ENCODE assay signal across 1 cellular context in the genomic region with DNA sequence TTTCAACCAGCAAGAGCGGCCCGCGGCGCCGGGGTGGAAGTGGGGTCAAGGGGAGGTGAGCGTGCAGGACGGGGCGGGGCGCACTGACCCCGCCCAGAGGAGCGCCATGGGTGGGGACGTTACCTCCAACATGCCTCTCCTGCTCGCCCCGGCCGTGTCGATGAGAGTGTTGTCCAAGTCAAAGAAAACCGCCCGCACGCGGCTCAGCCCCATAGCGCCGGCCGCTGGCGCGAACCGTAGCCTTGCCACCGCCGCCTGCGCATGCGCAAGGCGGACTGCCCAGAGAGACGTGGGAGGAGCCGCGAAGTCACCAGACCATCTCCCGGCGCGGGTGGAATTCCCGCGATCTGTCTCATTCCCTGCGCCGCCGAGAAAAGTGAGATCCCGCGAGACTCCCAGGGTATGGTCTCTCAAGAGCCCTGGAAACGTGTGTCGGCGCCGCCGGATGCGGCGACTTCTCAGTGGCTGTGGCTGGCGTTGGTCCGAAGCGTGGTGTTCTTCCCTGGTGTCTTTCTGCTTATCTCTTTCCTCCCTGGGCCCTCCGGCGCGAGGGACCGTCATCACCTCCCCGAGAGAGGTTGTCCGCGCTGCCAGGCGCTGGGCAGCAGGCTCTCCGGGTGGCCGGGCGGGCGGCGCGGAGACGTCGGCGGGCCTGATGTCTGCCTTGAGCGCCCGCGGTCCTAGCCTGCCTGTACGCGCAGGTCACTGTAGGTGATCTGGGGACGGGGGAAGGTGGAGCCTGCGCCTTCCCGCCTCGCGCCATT.
TF ChIP-seq lines count a peak whose summit lies in the region.

A gene with protein sequence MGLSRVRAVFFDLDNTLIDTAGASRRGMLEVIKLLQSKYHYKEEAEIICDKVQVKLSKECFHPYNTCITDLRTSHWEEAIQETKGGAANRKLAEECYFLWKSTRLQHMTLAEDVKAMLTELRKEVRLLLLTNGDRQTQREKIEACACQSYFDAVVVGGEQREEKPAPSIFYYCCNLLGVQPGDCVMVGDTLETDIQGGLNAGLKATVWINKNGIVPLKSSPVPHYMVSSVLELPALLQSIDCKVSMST (minus strand): TSS at position 279 of the 764 bp plus-strand sequence. CDS start 66 bp downstream, at position 213.

TF ChIP-seq in K562, 482 proteins besides CTCF, POLR2A, EP300 and RAD21 (continued from another document and continues in another):
- TF ChIP-seq, protein P1, sequence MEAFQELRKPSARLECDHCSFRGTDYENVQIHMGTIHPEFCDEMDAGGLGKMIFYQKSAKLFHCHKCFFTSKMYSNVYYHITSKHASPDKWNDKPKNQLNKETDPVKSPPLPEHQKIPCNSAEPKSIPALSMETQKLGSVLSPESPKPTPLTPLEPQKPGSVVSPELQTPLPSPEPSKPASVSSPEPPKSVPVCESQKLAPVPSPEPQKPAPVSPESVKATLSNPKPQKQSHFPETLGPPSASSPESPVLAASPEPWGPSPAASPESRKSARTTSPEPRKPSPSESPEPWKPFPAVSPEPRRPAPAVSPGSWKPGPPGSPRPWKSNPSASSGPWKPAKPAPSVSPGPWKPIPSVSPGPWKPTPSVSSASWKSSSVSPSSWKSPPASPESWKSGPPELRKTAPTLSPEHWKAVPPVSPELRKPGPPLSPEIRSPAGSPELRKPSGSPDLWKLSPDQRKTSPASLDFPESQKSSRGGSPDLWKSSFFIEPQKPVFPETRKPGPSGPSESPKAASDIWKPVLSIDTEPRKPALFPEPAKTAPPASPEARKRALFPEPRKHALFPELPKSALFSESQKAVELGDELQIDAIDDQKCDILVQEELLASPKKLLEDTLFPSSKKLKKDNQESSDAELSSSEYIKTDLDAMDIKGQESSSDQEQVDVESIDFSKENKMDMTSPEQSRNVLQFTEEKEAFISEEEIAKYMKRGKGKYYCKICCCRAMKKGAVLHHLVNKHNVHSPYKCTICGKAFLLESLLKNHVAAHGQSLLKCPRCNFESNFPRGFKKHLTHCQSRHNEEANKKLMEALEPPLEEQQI (IDR thresholded peaks at IDR 0.05): no peak
- 0 out of 2 replicates have a peak, but pooled peaks have one; percentile 43 for TF ChIP-seq SIN3B (IDR thresholded peaks at IDR 0.05; ENCODE audit: low read depth)
- TF ChIP-seq ESRRA (IDR thresholded peaks at IDR 0.05; ENCODE audit: borderline replicate concordance, low read depth): peak; percentile 8; the same call in 1 of the 2 replicates
- TF ChIP-seq, protein P2, sequence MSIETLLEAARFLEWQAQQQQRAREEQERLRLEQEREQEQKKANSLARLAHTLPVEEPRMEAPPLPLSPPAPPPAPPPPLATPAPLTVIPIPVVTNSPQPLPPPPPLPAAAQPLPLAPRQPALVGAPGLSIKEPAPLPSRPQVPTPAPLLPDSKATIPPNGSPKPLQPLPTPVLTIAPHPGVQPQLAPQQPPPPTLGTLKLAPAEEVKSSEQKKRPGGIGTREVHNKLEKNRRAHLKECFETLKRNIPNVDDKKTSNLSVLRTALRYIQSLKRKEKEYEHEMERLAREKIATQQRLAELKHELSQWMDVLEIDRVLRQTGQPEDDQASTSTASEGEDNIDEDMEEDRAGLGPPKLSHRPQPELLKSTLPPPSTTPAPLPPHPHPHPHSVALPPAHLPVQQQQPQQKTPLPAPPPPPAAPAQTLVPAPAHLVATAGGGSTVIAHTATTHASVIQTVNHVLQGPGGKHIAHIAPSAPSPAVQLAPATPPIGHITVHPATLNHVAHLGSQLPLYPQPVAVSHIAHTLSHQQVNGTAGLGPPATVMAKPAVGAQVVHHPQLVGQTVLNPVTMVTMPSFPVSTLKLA (conservative IDR thresholded peaks at IDR 0.05): peak in 1 of 2 experiments; percentile 45; a peak in 2 of 4 replicates
- TF ChIP-seq RBM25 (IDR thresholded peaks at IDR 0.05; ENCODE audit: low read depth, low read length, severe bottlenecking): peak; percentile 86
- TF ChIP-seq ZNF57 (CRISPR knock-in tag; IDR thresholded peaks at IDR 0.05): no peak
- TF ChIP-seq RBFOX2 (IDR thresholded peaks at IDR 0.05; ENCODE audit: low read depth, low read length): peak; percentile 96
- TF ChIP-seq MEIS2 (IDR thresholded peaks at IDR 0.05; ENCODE audit: partially characterized antibody): peak; percentile 89
- peak; percentile 86 for TF ChIP-seq BHLHE40 (IDR thresholded peaks at IDR 0.05; ENCODE audit: low read length)
- TF ChIP-seq ZNF232 (CRISPR knock-in tag; IDR thresholded peaks at IDR 0.05): peak; percentile 23; the same call in 1 of the 2 replicates
- TF ChIP-seq NFE2L1 (tag; IDR thresholded peaks at IDR 0.05; ENCODE audit: borderline replicate concordance, low read depth): no peak
- TF ChIP-seq HDGF (IDR thresholded peaks at IDR 0.05): no peak
- peak; percentile 43; the same call in 1 of the 2 replicates for TF ChIP-seq NFIC (IDR thresholded peaks at IDR 0.05)
- TF ChIP-seq, protein P3, sequence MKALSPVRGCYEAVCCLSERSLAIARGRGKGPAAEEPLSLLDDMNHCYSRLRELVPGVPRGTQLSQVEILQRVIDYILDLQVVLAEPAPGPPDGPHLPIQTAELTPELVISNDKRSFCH (CRISPR knock-in tag; IDR thresholded peaks at IDR 0.05): no peak
- TF ChIP-seq, protein P3 (tag; IDR thresholded peaks at IDR 0.05): 0 out of 2 replicates have a peak, but pooled peaks have one; percentile 31
- TF ChIP-seq EP400 (IDR thresholded peaks at IDR 0.05): peak; percentile 71; the same call in 1 of the 2 replicates
- TF ChIP-seq ZNF197 (CRISPR knock-in tag; IDR thresholded peaks at IDR 0.05; ENCODE audit: low read depth): no peak
- TF ChIP-seq SRF (CRISPR knock-in tag; IDR thresholded peaks at IDR 0.05): 0 out of 4 replicates have a peak, but pooled peaks of 1 of the 2 experiments have one; percentile 12
- TF ChIP-seq TEAD1 (CRISPR knock-in tag; IDR thresholded peaks at IDR 0.05): peak in 1 of 2 experiments; percentile 59; a peak in 1 of 4 replicates
- TF ChIP-seq L3MBTL2 (IDR thresholded peaks at IDR 0.05): peak; percentile 91
- TF ChIP-seq TGIF2 (CRISPR knock-in tag; IDR thresholded peaks at IDR 0.05): no peak
- peak; percentile 67; the same call in 1 of the 2 replicates for TF ChIP-seq GTF2F1 (IDR thresholded peaks at IDR 0.05; ENCODE audit: low read depth, low read length)
- TF ChIP-seq, protein P4, sequence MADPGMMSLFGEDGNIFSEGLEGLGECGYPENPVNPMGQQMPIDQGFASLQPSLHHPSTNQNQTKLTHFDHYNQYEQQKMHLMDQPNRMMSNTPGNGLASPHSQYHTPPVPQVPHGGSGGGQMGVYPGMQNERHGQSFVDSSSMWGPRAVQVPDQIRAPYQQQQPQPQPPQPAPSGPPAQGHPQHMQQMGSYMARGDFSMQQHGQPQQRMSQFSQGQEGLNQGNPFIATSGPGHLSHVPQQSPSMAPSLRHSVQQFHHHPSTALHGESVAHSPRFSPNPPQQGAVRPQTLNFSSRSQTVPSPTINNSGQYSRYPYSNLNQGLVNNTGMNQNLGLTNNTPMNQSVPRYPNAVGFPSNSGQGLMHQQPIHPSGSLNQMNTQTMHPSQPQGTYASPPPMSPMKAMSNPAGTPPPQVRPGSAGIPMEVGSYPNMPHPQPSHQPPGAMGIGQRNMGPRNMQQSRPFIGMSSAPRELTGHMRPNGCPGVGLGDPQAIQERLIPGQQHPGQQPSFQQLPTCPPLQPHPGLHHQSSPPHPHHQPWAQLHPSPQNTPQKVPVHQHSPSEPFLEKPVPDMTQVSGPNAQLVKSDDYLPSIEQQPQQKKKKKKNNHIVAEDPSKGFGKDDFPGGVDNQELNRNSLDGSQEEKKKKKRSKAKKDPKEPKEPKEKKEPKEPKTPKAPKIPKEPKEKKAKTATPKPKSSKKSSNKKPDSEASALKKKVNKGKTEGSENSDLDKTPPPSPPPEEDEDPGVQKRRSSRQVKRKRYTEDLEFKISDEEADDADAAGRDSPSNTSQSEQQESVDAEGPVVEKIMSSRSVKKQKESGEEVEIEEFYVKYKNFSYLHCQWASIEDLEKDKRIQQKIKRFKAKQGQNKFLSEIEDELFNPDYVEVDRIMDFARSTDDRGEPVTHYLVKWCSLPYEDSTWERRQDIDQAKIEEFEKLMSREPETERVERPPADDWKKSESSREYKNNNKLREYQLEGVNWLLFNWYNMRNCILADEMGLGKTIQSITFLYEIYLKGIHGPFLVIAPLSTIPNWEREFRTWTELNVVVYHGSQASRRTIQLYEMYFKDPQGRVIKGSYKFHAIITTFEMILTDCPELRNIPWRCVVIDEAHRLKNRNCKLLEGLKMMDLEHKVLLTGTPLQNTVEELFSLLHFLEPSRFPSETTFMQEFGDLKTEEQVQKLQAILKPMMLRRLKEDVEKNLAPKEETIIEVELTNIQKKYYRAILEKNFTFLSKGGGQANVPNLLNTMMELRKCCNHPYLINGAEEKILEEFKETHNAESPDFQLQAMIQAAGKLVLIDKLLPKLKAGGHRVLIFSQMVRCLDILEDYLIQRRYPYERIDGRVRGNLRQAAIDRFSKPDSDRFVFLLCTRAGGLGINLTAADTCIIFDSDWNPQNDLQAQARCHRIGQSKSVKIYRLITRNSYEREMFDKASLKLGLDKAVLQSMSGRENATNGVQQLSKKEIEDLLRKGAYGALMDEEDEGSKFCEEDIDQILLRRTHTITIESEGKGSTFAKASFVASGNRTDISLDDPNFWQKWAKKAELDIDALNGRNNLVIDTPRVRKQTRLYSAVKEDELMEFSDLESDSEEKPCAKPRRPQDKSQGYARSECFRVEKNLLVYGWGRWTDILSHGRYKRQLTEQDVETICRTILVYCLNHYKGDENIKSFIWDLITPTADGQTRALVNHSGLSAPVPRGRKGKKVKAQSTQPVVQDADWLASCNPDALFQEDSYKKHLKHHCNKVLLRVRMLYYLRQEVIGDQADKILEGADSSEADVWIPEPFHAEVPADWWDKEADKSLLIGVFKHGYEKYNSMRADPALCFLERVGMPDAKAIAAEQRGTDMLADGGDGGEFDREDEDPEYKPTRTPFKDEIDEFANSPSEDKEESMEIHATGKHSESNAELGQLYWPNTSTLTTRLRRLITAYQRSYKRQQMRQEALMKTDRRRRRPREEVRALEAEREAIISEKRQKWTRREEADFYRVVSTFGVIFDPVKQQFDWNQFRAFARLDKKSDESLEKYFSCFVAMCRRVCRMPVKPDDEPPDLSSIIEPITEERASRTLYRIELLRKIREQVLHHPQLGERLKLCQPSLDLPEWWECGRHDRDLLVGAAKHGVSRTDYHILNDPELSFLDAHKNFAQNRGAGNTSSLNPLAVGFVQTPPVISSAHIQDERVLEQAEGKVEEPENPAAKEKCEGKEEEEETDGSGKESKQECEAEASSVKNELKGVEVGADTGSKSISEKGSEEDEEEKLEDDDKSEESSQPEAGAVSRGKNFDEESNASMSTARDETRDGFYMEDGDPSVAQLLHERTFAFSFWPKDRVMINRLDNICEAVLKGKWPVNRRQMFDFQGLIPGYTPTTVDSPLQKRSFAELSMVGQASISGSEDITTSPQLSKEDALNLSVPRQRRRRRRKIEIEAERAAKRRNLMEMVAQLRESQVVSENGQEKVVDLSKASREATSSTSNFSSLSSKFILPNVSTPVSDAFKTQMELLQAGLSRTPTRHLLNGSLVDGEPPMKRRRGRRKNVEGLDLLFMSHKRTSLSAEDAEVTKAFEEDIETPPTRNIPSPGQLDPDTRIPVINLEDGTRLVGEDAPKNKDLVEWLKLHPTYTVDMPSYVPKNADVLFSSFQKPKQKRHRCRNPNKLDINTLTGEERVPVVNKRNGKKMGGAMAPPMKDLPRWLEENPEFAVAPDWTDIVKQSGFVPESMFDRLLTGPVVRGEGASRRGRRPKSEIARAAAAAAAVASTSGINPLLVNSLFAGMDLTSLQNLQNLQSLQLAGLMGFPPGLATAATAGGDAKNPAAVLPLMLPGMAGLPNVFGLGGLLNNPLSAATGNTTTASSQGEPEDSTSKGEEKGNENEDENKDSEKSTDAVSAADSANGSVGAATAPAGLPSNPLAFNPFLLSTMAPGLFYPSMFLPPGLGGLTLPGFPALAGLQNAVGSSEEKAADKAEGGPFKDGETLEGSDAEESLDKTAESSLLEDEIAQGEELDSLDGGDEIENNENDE (IDR thresholded peaks at IDR 0.05; ENCODE audit: low read depth, low read length): no peak
- TF ChIP-seq TCF7 (IDR thresholded peaks at IDR 0.05; ENCODE audit: borderline replicate concordance): no peak
- no peak for TF ChIP-seq ZNF79 (CRISPR knock-in tag; IDR thresholded peaks at IDR 0.05; ENCODE audit: low read depth)
- TF ChIP-seq, protein P5, sequence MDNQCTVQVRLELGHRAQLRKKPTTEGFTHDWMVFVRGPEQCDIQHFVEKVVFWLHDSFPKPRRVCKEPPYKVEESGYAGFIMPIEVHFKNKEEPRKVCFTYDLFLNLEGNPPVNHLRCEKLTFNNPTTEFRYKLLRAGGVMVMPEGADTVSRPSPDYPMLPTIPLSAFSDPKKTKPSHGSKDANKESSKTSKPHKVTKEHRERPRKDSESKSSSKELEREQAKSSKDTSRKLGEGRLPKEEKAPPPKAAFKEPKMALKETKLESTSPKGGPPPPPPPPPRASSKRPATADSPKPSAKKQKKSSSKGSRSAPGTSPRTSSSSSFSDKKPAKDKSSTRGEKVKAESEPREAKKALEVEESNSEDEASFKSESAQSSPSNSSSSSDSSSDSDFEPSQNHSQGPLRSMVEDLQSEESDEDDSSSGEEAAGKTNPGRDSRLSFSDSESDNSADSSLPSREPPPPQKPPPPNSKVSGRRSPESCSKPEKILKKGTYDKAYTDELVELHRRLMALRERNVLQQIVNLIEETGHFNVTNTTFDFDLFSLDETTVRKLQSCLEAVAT (IDR thresholded peaks at IDR 0.05): peak in 1 of 2 experiments; percentile 17; a peak in 1 of 4 replicates
- TF ChIP-seq TAF1 (IDR thresholded peaks at IDR 0.05; ENCODE audit: control insufficient read depth, extremely low read depth, insufficient read depth, low read length, severe bottlenecking): peak; percentile 30
- no peak for TF ChIP-seq SRSF7 (optimal IDR thresholded peaks at IDR 0.05; ENCODE audit: low read depth, low read length)
- no peak; the same call in 1 of the 2 replicates for TF ChIP-seq CEBPG (CRISPR knock-in tag; IDR thresholded peaks at IDR 0.05)
- TF ChIP-seq CEBPG (tag; conservative IDR thresholded peaks at IDR 0.05 in 1 of 2, IDR thresholded peaks at IDR 0.05 in 1 of 2): no peak
- peak; percentile 57; the same call in 1 of the 2 replicates for TF ChIP-seq ZKSCAN1 (IDR thresholded peaks at IDR 0.05; ENCODE audit: low read depth, low read length)
- TF ChIP-seq SAP30 (IDR thresholded peaks at IDR 0.05; ENCODE audit: borderline replicate concordance, insufficient read depth, low read depth, low read length, poor library complexity, severe bottlenecking): no peak
- peak; percentile 76 for TF ChIP-seq MTA1 (IDR thresholded peaks at IDR 0.05; ENCODE audit: borderline replicate concordance)
- peak; percentile 54 for TF ChIP-seq GABPA (tag; conservative IDR thresholded peaks at IDR 0.05; ENCODE audit: low read depth)
- TF ChIP-seq CREM (IDR thresholded peaks at IDR 0.05; ENCODE audit: low read depth): peak; percentile 89
- no peak for TF ChIP-seq CBX8 (IDR thresholded peaks at IDR 0.05; ENCODE audit: borderline replicate concordance, extremely low read depth, low read depth, low read length, poor library complexity, severe bottlenecking)
- TF ChIP-seq, protein P6, sequence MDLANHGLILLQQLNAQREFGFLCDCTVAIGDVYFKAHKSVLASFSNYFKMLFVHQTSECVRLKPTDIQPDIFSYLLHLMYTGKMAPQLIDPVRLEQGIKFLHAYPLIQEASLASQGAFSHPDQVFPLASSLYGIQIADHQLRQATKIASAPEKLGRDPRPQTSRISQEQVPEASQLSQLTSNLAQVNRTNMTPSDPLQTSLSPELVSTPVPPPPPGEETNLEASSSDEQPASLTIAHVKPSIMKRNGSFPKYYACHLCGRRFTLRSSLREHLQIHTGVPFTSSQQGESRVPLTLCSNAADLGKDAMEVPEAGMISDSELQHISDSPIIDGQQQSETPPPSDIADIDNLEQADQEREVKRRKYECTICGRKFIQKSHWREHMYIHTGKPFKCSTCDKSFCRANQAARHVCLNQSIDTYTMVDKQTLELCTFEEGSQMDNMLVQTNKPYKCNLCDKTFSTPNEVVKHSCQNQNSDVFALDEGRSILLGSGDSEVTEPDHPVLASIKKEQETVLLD (IDR thresholded peaks at IDR 0.05): peak; percentile 97
- peak; percentile 52 for TF ChIP-seq FIP1L1 (IDR thresholded peaks at IDR 0.05; ENCODE audit: low read depth, low read length, poor library complexity, severe bottlenecking)
